8 cellular contexts compared by ENCODE assay signal in the genomic region with DNA sequence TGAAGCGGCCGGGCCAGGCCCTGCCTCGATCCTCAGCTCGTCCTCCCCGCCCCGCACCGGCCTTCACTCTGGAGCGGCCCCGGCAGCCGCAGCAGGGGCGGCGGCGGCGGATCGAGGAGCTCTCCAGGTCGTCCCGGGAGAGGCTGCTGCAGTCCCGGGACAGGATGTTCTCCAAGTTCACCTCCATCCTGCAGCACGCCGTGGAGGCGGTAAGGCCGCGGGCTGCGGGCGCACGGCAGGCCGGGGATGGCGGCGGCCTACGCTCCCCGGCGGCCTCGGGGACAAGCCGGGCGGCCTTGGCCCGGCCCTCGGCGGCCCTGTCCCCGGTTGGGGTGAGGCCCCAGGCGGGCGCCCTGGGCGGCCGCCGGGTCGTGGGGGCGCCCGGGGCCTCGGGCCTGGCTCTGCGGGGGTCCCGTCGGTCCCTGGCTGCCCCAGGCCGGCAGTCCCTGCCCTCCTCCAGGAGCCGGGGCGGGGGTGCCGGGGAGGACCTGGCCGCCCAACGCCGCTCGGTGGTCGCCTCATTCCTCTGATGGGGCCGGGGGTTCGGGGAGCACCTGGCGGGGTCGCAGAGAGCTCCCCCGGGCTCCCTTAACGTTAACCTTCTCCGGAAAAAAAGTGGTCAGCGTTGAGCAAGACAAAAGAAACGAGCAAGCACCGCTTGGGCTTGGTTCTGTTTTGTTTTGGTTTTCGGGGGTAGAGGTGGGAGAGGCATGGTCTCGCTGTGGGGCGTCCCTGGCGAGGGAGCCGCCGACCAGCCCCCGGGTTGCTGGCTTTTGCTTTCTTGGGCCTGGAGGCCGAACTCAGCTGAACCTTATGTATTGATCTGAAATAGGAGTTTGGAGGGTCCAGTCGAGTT. TPM values are rescaled to one million over a fixed set of nuclear protein-coding genes. Genes with fewer than 3 reads are reported as not detected.
A peak's percentile ranks its signal among the peaks of the same experiment; 100 is the strongest.
DNase-seq lines count a peak whose midpoint lies in the region; ATAC-seq and TF ChIP-seq lines count a peak whose summit lies in the region.

No MANE protein-coding gene starts in this region.

- H3K27me3 ChIP-seq in HAP-1 (ENCODE audit: low read depth) (peaks cover 10% of the 10 kb centered on the region), Loucy (ENCODE audit: insufficient read depth, low read length, poor library complexity, severe bottlenecking) (no peaks in the 10 kb centered on the region), muscle layer of colon (ENCODE audit: control insufficient read depth in 1 of 2, insufficient read depth in 2 of 2, low read length in 2 of 2) (no peaks in the 10 kb centered on the region)

- in situ Hi-C loops in HAP-1 (cut with MboI; ENCODE audit: low sequenced_read_pairs), result no loop called here

- peaks cover 59% of the 10 kb centered on the region for H3K79me2 ChIP-seq in Loucy (ENCODE audit: insufficient read depth, low read length)

- H3K4me2 ChIP-seq in Loucy (ENCODE audit: low read depth, low read length, poor library complexity, severe bottlenecking), result peak overlapping the region; percentile 76

- 0 out of 2 replicates have a peak, but pooled peaks cover 2% of the 10 kb centered on the region for H3K36me3 ChIP-seq in HAP-1 (replicated peaks)
- H3K36me3 ChIP-seq in Loucy (ENCODE audit: insufficient read depth, low read length), result no peaks in the 10 kb centered on the region
- H3K36me3 ChIP-seq in muscle layer of colon (ENCODE audit: insufficient read depth, low read length), result no peaks in the 10 kb centered on the region

- H3K9me3 Mint-ChIP-seq in activated CD8-positive, alpha-beta memory T cell treated with anti-CD3 and anti-CD28 coated beads, Interleukin-2, amount 10 ng/mL, durations not matched to agents 7 days and 5 days (ENCODE audit: low read depth), result no peaks in the 10 kb centered on the region

- H3K9me2 ChIP-seq in Loucy (replicated peaks; ENCODE audit: low read depth, low read length), result no peaks in the 10 kb centered on the region

- H3K27ac ChIP-seq in muscle layer of colon (ENCODE audit: low read depth, low read length) (peak overlapping the region; percentile 96), substantia nigra (ENCODE audit: low read depth, low read length, poor library complexity, severe bottlenecking) (peak overlapping the region; percentile 66)

- peaks cover 14% of the 10 kb centered on the region for H3K36me3 Mint-ChIP-seq in activated CD8-positive, alpha-beta memory T cell treated with anti-CD3 and anti-CD28 coated beads, Interleukin-2, amount 10 ng/mL, durations not matched to agents 7 days and 5 days

- H4K20me1 ChIP-seq in Loucy (ENCODE audit: insufficient read depth, low read length, poor library complexity, severe bottlenecking), result peaks cover 31% of the 10 kb centered on the region

- ATAC-seq in activated CD8-positive, alpha-beta memory T cell treated with anti-CD3 and anti-CD28 coated beads, Interleukin-2, amount 10 ng/mL, durations not matched to agents 7 days and 5 days, result peak; percentile 60

- H3K4me3 ChIP-seq in HAP-1, result peak overlapping the region; percentile 49
- H3K4me3 ChIP-seq in Loucy (ENCODE audit: low read length, poor library complexity, severe bottlenecking), result peak overlapping the region; percentile 81
- H3K4me3 ChIP-seq in muscle layer of colon (ENCODE audit: low read depth in 1 of 2, low read length in 2 of 2), result peak overlapping the region; percentile 67 to 97

- peak overlapping the region; percentile 91 for H3K4me3 Mint-ChIP-seq in activated CD8-positive, alpha-beta memory T cell treated with anti-CD3 and anti-CD28 coated beads, Interleukin-2, amount 10 ng/mL, durations not matched to agents 7 days and 5 days

- H3K9me3 ChIP-seq in HAP-1, result no peaks in the 10 kb centered on the region
- H3K9me3 ChIP-seq in Loucy (ENCODE audit: insufficient read depth, low read depth, low read length), result no peaks in the 10 kb centered on the region
- no peaks in the 10 kb centered on the region for H3K9me3 ChIP-seq in muscle layer of colon (ENCODE audit: low read length)

- H2AFZ ChIP-seq in Loucy (ENCODE audit: low read length), result peak overlapping the region; percentile 44

- CTCF ChIA-PET in activated CD8-positive, alpha-beta memory T cell treated with anti-CD3 and anti-CD28 coated beads, Interleukin-2, amount 10 ng/mL, durations not matched to agents 7 days and 5 days (lab: Charles Lee), result interaction anchor here (0.8 to 4.2 kb wide), 30 partner anchors 8 to 519 kb away, joined by 3 to 46 read pairs (median 4); no protein-coding TSS in a partner anchor

- no peak for TF ChIP-seq POLR2A in erythroblast (IDR thresholded peaks at IDR 0.05; ENCODE audit: low read length)

- peaks cover 8% of the 10 kb centered on the region for H3K4me1 ChIP-seq in HAP-1
- H3K4me1 ChIP-seq in Loucy (ENCODE audit: insufficient read depth, low read length, poor library complexity, severe bottlenecking), result peaks cover 57% of the 10 kb centered on the region
- H3K4me1 ChIP-seq in muscle layer of colon (ENCODE audit: insufficient read depth, low read length), result peaks cover 28% of the 10 kb centered on the region

- peaks cover 45% of the 10 kb centered on the region for H3K4me1 Mint-ChIP-seq in activated CD8-positive, alpha-beta memory T cell treated with anti-CD3 and anti-CD28 coated beads, Interleukin-2, amount 10 ng/mL, durations not matched to agents 7 days and 5 days

- DNase-seq in NCI-H1092 treated with DMSO at 0.1 percent for 48 hours (lab: John Stamatoyannopoulos, UW), result peak; percentile 57
- DNase-seq in NCI-H1092 (lab: John Stamatoyannopoulos, UW), result no peak
- peak in 1 of 2 experiments; percentile 50 for DNase-seq in HAP-1 (ENCODE audit: low spot score in 2 of 2)
- peak; percentile 60 for DNase-seq in activated CD8-positive, alpha-beta memory T cell treated with anti-CD3 and anti-CD28 coated beads, Interleukin-2, amount 10 ng/mL, durations not matched to agents 7 days and 5 days
- DNase-seq in erythroblast (lab: John Stamatoyannopoulos, UW), result peak; percentile 77 to 88
- DNase-seq in substantia nigra (lab: John Stamatoyannopoulos, UW), result peak in 38 of 49 donors; percentile 3 to 75 (median 46)

- H3F3A ChIP-seq in Loucy (ENCODE audit: low read depth), result no peaks in the 10 kb centered on the region

- peak overlapping the region; percentile 92 for H3K27ac Mint-ChIP-seq in activated CD8-positive, alpha-beta memory T cell treated with anti-CD3 and anti-CD28 coated beads, Interleukin-2, amount 10 ng/mL, durations not matched to agents 7 days and 5 days

- 0 out of 2 replicates have a peak, but pooled peaks have one; percentile 5 for TF ChIP-seq CTCF in Loucy (conservative IDR thresholded peaks at IDR 0.05; ENCODE audit: low read length)

- H3K27me3 Mint-ChIP-seq in activated CD8-positive, alpha-beta memory T cell treated with anti-CD3 and anti-CD28 coated beads, Interleukin-2, amount 10 ng/mL, durations not matched to agents 7 days and 5 days, result peaks cover 9% of the 10 kb centered on the region

- peak overlapping the region; percentile 87 for H3K9ac ChIP-seq in Loucy (ENCODE audit: low read depth, low read length, poor library complexity, severe bottlenecking)
- peak overlapping the region; percentile 76 for H3K9ac ChIP-seq in muscle layer of colon (ENCODE audit: low read length)

RNA-seq across cellular contexts. Expression of a gene that starts 0.6 kb away (rescaled TPM):
- 10 to 100 TPM; 33.5 to 35.7 TPM for total RNA-seq in activated CD8-positive, alpha-beta memory T cell treated with anti-CD3 and anti-CD28 coated beads, Interleukin-2, amount 10 ng/mL, durations not matched to agents 7 days and 5 days
